Comparison of ENCODE assay signal across 2 cellular contexts in genomic region chr14:32136027-32136825, GRCh38.
TF ChIP-seq lines count a peak whose summit lies in the region.

No MANE protein-coding gene starts in this region.

TF ChIP-seq in A549, 52 proteins besides CTCF, POLR2A, EP300 and RAD21:
- TF ChIP-seq ZSCAN20 (CRISPR knock-in tag; IDR thresholded peaks at IDR 0.05) (no peak), CEBPB (IDR thresholded peaks at IDR 0.05) (peak; percentile 61 to 64; a peak in 3 of 4 replicates)

TF ChIP-seq in IMR-90, 13 proteins besides CTCF, POLR2A, EP300 and RAD21:
- TF ChIP-seq NFE2L2 (IDR thresholded peaks at IDR 0.05; ENCODE audit: low read depth, low read length) (no peak), BHLHE40 (IDR thresholded peaks at IDR 0.05; ENCODE audit: low read depth, low read length) (no peak), RCOR1 (IDR thresholded peaks at IDR 0.05; ENCODE audit: insufficient replicate concordance, low read length) (no peak), RFX5 (IDR thresholded peaks at IDR 0.05; ENCODE audit: low read depth, low read length) (no peak), MAZ (IDR thresholded peaks at IDR 0.05; ENCODE audit: borderline replicate concordance, low read depth, low read length) (no peak), ELK1 (IDR thresholded peaks at IDR 0.05; ENCODE audit: borderline replicate concordance, low read depth, low read length) (no peak), CEBPB (IDR thresholded peaks at IDR 0.05; ENCODE audit: low read depth, low read length) (peak; percentile 51)
